In the genomic region with DNA sequence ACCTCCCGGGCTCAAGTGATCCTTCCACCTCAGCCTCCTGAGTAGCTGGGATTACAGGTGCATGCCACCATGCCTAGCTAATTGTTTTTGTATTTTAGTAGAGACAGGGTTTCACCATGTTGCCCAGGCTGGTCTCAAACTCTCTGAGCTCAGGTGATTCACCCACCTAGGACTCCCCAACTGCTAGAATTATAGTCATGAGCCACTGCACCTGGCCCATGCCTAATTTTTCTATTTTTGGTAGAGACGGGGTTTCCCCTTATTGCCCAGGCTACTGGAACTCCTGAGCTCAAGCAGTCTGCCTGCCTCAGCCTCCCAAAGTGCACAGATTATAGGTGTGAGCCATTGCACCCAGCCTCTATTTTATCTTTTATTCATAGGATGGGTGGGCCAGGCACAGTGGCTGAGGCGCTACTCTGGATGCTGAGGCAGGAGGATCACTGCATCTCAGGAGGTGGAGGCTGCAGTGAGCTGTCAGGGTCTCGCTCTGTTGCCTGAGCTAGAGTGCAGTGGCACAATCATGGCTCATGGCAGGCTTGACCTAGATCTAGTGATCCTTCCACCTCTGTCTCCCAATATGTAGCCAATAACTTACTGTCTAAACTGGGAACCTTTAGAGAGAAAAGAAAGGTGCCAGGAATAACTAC, we compare ENCODE assay signal across 25 cellular contexts.
"Had no signal": no experiment of that assay in that cellular context is flagged by ENCODE, and none has a peak within 500 bp of the region (broad histone marks: within the 10 kb centered on the region; RNA-seq: fewer than 3 reads in every experiment).

No MANE protein-coding gene starts in this region.

- ATAC-seq: activated T-cell treated with anti-CD3 and anti-CD28 coated beads, Interleukin-2, amount 50 U/mL, for 4 hours; activated T-helper 17 cell treated with anti-CD3 and anti-CD28 coated beads, Interleukin-2, amount 50 U/mL, for 72 hours; lower lobe of right lung; natural killer cell; upper lobe of right lung; WTC11 had no signal

- H2AFZ ChIP-seq: neural progenitor cell had no signal

- H3K9me3 Mint-ChIP-seq: activated CD4-positive, alpha-beta memory T cell treated with anti-CD3 and anti-CD28 coated beads, Interleukin-2, amount 10 ng/mL, durations not matched to agents 7 days and 5 days; activated CD4-positive, alpha-beta T cell treated with anti-CD3 and anti-CD28 coated beads, Interleukin-2, amount 10 ng/mL, durations not matched to agents 7 days and 5 days; activated T-cell treated with anti-CD3 and anti-CD28 coated beads, Interleukin-2, amount 50 U/mL, for 4 hours; activated T-helper 17 cell treated with anti-CD3 and anti-CD28 coated beads, Interleukin-2, amount 50 U/mL, for 72 hours; immature natural killer cell; natural killer cell; neural progenitor cell; WTC11 had no signal

- H3K4me1 ChIP-seq: colonic mucosa, left lung, lower lobe of right lung, neural progenitor cell, right atrium auricular region, upper lobe of right lung had no signal

- H3K27ac ChIP-seq: colonic mucosa, left lung, lower lobe of right lung, neural progenitor cell, right atrium auricular region, upper lobe of right lung had no signal

- H3K27me3 Mint-ChIP-seq: activated CD4-positive, alpha-beta memory T cell treated with anti-CD3 and anti-CD28 coated beads, Interleukin-2, amount 10 ng/mL, durations not matched to agents 7 days and 5 days; activated CD4-positive, alpha-beta T cell treated with anti-CD3 and anti-CD28 coated beads, Interleukin-2, amount 10 ng/mL, durations not matched to agents 7 days and 5 days; activated naive CD8-positive, alpha-beta T cell; activated T-helper 17 cell treated with anti-CD3 and anti-CD28 coated beads, Interleukin-2, amount 50 U/mL, for 72 hours had no signal

- H3K4me2 ChIP-seq: neural progenitor cell had no signal

- H3K27me3 ChIP-seq: colonic mucosa, left lung, neural progenitor cell, right atrium auricular region, upper lobe of right lung had no signal

- DNase-seq: activated CD4-positive, alpha-beta memory T cell treated with anti-CD3 and anti-CD28 coated beads, Interleukin-2, amount 10 ng/mL, durations not matched to agents 7 days and 5 days; activated CD4-positive, alpha-beta T cell treated with anti-CD3 and anti-CD28 coated beads for 1 hour; activated CD4-positive, alpha-beta T cell treated with anti-CD3 and anti-CD28 coated beads, Interleukin-2, amount 10 ng/mL, durations not matched to agents 7 days and 5 days; activated naive CD4-positive, alpha-beta T cell; activated T-cell treated with anti-CD3 and anti-CD28 coated beads, Interleukin-2, amount 50 U/mL, for 4 hours; anterior cingulate cortex; cerebellar nuclear complex; colonic mucosa; effector CD8-positive, alpha-beta T cell; erythroblast; hypothalamus; immature natural killer cell; left lung; lower lobe of right lung; mesendoderm; natural killer cell; stimulated activated CD4-positive, alpha-beta T cell treated with anti-CD3 and anti-CD28 coated beads, Interleukin-2, amount 100 ng/mL, for 48 hours; stimulated activated naive CD4-positive, alpha-beta T cell treated with Interleukin-2 at 50 U/mL for 16 hours; T-helper 2 cell; upper lobe of right lung had no signal

- H3K27ac Mint-ChIP-seq: activated CD4-positive, alpha-beta memory T cell treated with anti-CD3 and anti-CD28 coated beads, Interleukin-2, amount 10 ng/mL, durations not matched to agents 7 days and 5 days; activated CD4-positive, alpha-beta T cell treated with anti-CD3 and anti-CD28 coated beads, Interleukin-2, amount 10 ng/mL, durations not matched to agents 7 days and 5 days; activated naive CD8-positive, alpha-beta T cell; activated T-helper 17 cell treated with anti-CD3 and anti-CD28 coated beads, Interleukin-2, amount 50 U/mL, for 72 hours; immature natural killer cell; natural killer cell; neural progenitor cell had no signal

- H3K4me3 Mint-ChIP-seq: activated CD4-positive, alpha-beta memory T cell treated with anti-CD3 and anti-CD28 coated beads, Interleukin-2, amount 10 ng/mL, durations not matched to agents 7 days and 5 days; activated CD4-positive, alpha-beta T cell treated with anti-CD3 and anti-CD28 coated beads, Interleukin-2, amount 10 ng/mL, durations not matched to agents 7 days and 5 days; activated naive CD8-positive, alpha-beta T cell; activated T-cell treated with anti-CD3 and anti-CD28 coated beads, Interleukin-2, amount 50 U/mL, for 4 hours; activated T-helper 17 cell treated with anti-CD3 and anti-CD28 coated beads, Interleukin-2, amount 50 U/mL, for 72 hours; immature natural killer cell; natural killer cell; neural progenitor cell; WTC11 had no signal

- H3K9ac ChIP-seq: neural progenitor cell had no signal

- H3K4me1 Mint-ChIP-seq: activated CD4-positive, alpha-beta memory T cell treated with anti-CD3 and anti-CD28 coated beads, Interleukin-2, amount 10 ng/mL, durations not matched to agents 7 days and 5 days; activated CD4-positive, alpha-beta T cell treated with anti-CD3 and anti-CD28 coated beads, Interleukin-2, amount 10 ng/mL, durations not matched to agents 7 days and 5 days; activated T-helper 17 cell treated with anti-CD3 and anti-CD28 coated beads, Interleukin-2, amount 50 U/mL, for 72 hours; neural progenitor cell; WTC11 had no signal

- H3K4me3 ChIP-seq: colonic mucosa, left lung, lower lobe of right lung, neural progenitor cell, right atrium auricular region, upper lobe of right lung had no signal

- H3K9me3 ChIP-seq: colonic mucosa, left lung, lower lobe of right lung, right atrium auricular region, upper lobe of right lung had no signal
